Comparison of ENCODE assay signal across 9 cellular contexts in the genomic region with DNA sequence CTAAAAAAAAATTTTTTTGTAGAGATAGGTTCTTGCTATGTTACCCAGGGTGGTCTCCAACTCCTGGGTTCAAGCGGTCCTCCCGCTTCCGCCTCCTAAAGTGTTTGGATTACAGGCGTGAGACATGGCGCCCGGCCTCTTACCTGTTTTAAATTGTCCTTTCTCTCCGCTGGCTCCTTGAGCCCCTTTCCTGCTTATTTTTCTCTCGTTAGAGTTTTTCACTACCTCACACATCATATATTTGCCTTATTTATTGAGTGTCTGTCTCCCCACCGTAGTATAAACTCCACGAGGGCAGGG. TPM values are rescaled to one million over a fixed set of nuclear protein-coding genes. Genes with fewer than 3 reads are reported as not detected.
DNase-seq lines count a peak whose midpoint lies in the region; ATAC-seq and TF ChIP-seq lines count a peak whose summit lies in the region.
"Had no signal": no experiment of that assay in that cellular context is flagged by ENCODE, and none has a peak within 500 bp of the region (broad histone marks: within the 10 kb centered on the region; RNA-seq: fewer than 3 reads in every experiment).

No MANE protein-coding gene starts in this region.

- H3K27me3 ChIP-seq in SU-DHL-6 (ENCODE audit: low read length) (no peaks in the 10 kb centered on the region), psoas muscle (ENCODE audit: insufficient read depth in 3 of 3, low read length in 2 of 3) (no peaks in the 10 kb centered on the region)

- H3K4me1 ChIP-seq in psoas muscle = peaks cover 13% of the 10 kb centered on the region

- H4K20me1 ChIP-seq in SU-DHL-6 (ENCODE audit: low read depth, low read length) = no peaks in the 10 kb centered on the region

- peak overlapping the region; percentile 66 for H2AFZ ChIP-seq in SU-DHL-6 (ENCODE audit: low read depth, low read length, severe bottlenecking)

- no peaks in the 10 kb centered on the region for H3F3A ChIP-seq in SU-DHL-6 (ENCODE audit: insufficient read depth)

- no peak for ATAC-seq in psoas muscle

- H3K9me2 ChIP-seq in SU-DHL-6 (replicated peaks; ENCODE audit: insufficient read depth, low read length) = no peaks in the 10 kb centered on the region

- DNase-seq in GM12864 (ENCODE audit: low read depth) = no peak
- DNase-seq in fibroblast of pulmonary artery (ENCODE audit: low read depth) = no peak
- DNase-seq in psoas muscle = no peak
- no peak for DNase-seq in NAMALWA (ENCODE audit: low spot score)
- no peak for DNase-seq in UCSD-AML1 (lab: John Stamatoyannopoulos, UW; ENCODE audit: unreplicated experiment)
- no peak for DNase-seq in kidney tubule cell (ENCODE audit: low spot score)
- DNase-seq in NOMO-1 treated with dmso at 0.1 percent for 144 hours (lab: John Stamatoyannopoulos, UW; ENCODE audit: unreplicated experiment) = no peak

- 32 to 34% (median 32%) methylated on average over 10 of the region's 10 CpGs for WGBS in psoas muscle, 3 donors

- H3K79me2 ChIP-seq in SU-DHL-6 (ENCODE audit: insufficient read depth, low read length) = no peaks in the 10 kb centered on the region

- intact Hi-C loops in psoas muscle (cut with DNase I) = loop anchor here (5.0 to 10.0 kb wide), 5 partner anchors 110 to 453 kb away; partner anchors contain the start of genes GLYR1 (in 1 of the 2), NUDT16L1 (in 1 of the 2), UBN1 (in 1 of the 2) and ZNF500 (in 1 of the 2)

- H3K9me3 ChIP-seq in SU-DHL-6 (ENCODE audit: insufficient read depth, low read length) = no peaks in the 10 kb centered on the region
- H3K9me3 ChIP-seq in psoas muscle = no peaks in the 10 kb centered on the region

- no peaks in the 10 kb centered on the region for H3K36me3 ChIP-seq in SU-DHL-6 (ENCODE audit: low read length)
- no peaks in the 10 kb centered on the region for H3K36me3 ChIP-seq in psoas muscle (ENCODE audit: insufficient read depth in 1 of 2, low read depth in 1 of 2)

- H3K9ac ChIP-seq in SU-DHL-6 (ENCODE audit: low read length) = no peak overlapping the region

- no peak for TF ChIP-seq CTCF in GM12864 (IDR thresholded peaks at IDR 0.05; ENCODE audit: low read depth, low read length, missing control alignments)
- TF ChIP-seq CTCF in SU-DHL-6 (IDR thresholded peaks at IDR 0.05; ENCODE audit: insufficient read depth, low read length, poor library complexity, severe bottlenecking) = no peak
- no peak for TF ChIP-seq CTCF in fibroblast of pulmonary artery (IDR thresholded peaks at IDR 0.05; ENCODE audit: low read length, missing control alignments)
- no peak for TF ChIP-seq CTCF in psoas muscle (IDR thresholded peaks at IDR 0.05)

- peak overlapping the region; percentile 55 for H3K4me2 ChIP-seq in SU-DHL-6 (ENCODE audit: low read depth, low read length, poor library complexity, severe bottlenecking)

- H3K27ac ChIP-seq in SU-DHL-6 (ENCODE audit: low read depth, low read length) (no peak overlapping the region), psoas muscle (peak overlapping the region; percentile 58)

- H3K4me3 ChIP-seq in GM12864 (ENCODE audit: low read depth, low read length) (peak overlapping the region; percentile 55), SU-DHL-6 (ENCODE audit: insufficient read depth, low read length, poor library complexity, severe bottlenecking) (peak overlapping the region; percentile 44), fibroblast of pulmonary artery (replicated peaks; ENCODE audit: low read depth, low read length) (peak overlapping the region; percentile 59), psoas muscle (peak overlapping the region; percentile 73)

RNA-seq across cellular contexts. Expression of gene SEC14L5, which starts 0.8 kb away (rescaled TPM):
- under 1 TPM; 0.42 to 0.88 (median 0.65) TPM for total RNA-seq in psoas muscle
- polyA plus RNA-seq in psoas muscle = under 1 TPM; 0.23 to 0.30 (median 0.27) TPM
- total RNA-seq: pulmonary artery endothelial cell had no signal

RNA-seq across cellular contexts. Expression of gene PPL, which starts 20.4 kb away (rescaled TPM):
- 1 to 10 TPM; 3.2 to 7.2 (median 5.1) TPM for total RNA-seq in psoas muscle
- polyA plus RNA-seq in psoas muscle = 1 to 10 TPM; 2.4 to 5.6 (median 3.8) TPM
